ENCODE assay signal across 16 cellular contexts in genomic region chr15:70792171-70792573, GRCh38. TPM values are rescaled to one million over a fixed set of nuclear protein-coding genes. Genes with fewer than 3 reads are reported as not detected.
A peak's percentile ranks its signal among the peaks of the same experiment; 100 is the strongest.
DNase-seq lines count a peak whose midpoint lies in the region; ATAC-seq, FAIRE-seq and TF ChIP-seq lines count a peak whose summit lies in the region.
"Had no signal": no experiment of that assay in that cellular context is flagged by ENCODE, and none has a peak within 500 bp of the region (broad histone marks: within the 10 kb centered on the region; RNA-seq: fewer than 3 reads in every experiment).

No MANE protein-coding gene starts in this region.

- peak overlapping the region; percentile 69 for H3K27ac ChIP-seq in AG04450 (ENCODE audit: low read depth, low read length)
- H3K27ac ChIP-seq: hepatocyte, VCaP had no signal

- H3K27me3 ChIP-seq in AG04450 (ENCODE audit: control insufficient read depth, insufficient read depth, low read length) = no peaks in the 10 kb centered on the region
- H3K27me3 ChIP-seq: hepatocyte had no signal

- CTCF ChIA-PET in AG04450 (lab: Charles Lee) = no interaction called here

- in situ Hi-C loops in KBM-7 (cut with MboI; ENCODE audit: low pct_unique_long_range_greater_than_20kb, low sequenced_read_pairs) = no loop called here

- no peak overlapping the region for H3K4me3 ChIP-seq in AG04450 (ENCODE audit: low read depth, low read length)
- H3K4me3 ChIP-seq: hepatocyte, lung had no signal

- no peak for TF ChIP-seq CTCF in AG04450 (IDR thresholded peaks at IDR 0.05; ENCODE audit: low read depth, low read length)

- no peak for FAIRE-seq in GM12891 (lab: Jason Lieb, UNC)

- no peak for ATAC-seq in HG03457 (IDR thresholded peaks at IDR 0.05; ENCODE audit: unreplicated experiment)

- TF ChIP-seq POLR2A in GM12891 (IDR thresholded peaks at IDR 0.05; ENCODE audit: low read depth, low read length) = no peak

- no peaks in the 10 kb centered on the region; the same call in 1 of the 2 replicates for H3K9me3 ChIP-seq in AG04450 (ENCODE audit: control insufficient read depth, insufficient read depth, low read length)

- DNase-seq in AG04450 (ENCODE audit: low read depth, low spot score) (no peak), KBM-7 (peak; percentile 15), amniotic stem cell (lab: John Stamatoyannopoulos, UW) (peak; percentile 68), glomerular visceral epithelial cell (ENCODE audit: extremely low spot score) (peak; percentile 49), midbrain (lab: John Stamatoyannopoulos, UW) (no peak), GM12891 (ENCODE audit: insufficient read length, low spot score) (no peak), NCI-H1092 (lab: John Stamatoyannopoulos, UW) (no peak)
- DNase-seq: activated naive CD8-positive, alpha-beta T cell treated with anti-CD3 and anti-CD28 coated beads, Interleukin-2, amount 10 ng/mL, durations not matched to agents 7 days and 5 days; AML-193; MM.1S; NCI-H446; stimulated activated CD4-positive, alpha-beta T cell treated with anti-CD3 and anti-CD28 coated beads, Interleukin-15, amount 100 ng/mL, for 24 hours had no signal

- POLR2A ChIA-PET in AG04450 (lab: Yijun Ruan, JAX) = no interaction called here

TF ChIP-seq in GM12891, 5 proteins besides CTCF, POLR2A, EP300 and RAD21:
- no peak for TF ChIP-seq SPI1 (IDR thresholded peaks at IDR 0.05; ENCODE audit: low read depth, low read length)
- no peak for TF ChIP-seq POU2F2 (IDR thresholded peaks at IDR 0.05; ENCODE audit: low read depth, low read length)
- no peak for TF ChIP-seq PAX5 (IDR thresholded peaks at IDR 0.05; ENCODE audit: insufficient read depth, low read length, severe bottlenecking)
- TF ChIP-seq POLR2AphosphoS5 (IDR thresholded peaks at IDR 0.05; ENCODE audit: low read depth, low read length) = no peak
- TF ChIP-seq TAF1 (IDR thresholded peaks at IDR 0.05; ENCODE audit: low read depth, low read length) = no peak
TF ChIP-seq in GM12891: peak in this region for 0.

RNA-seq across cellular contexts. Expression of gene UACA, which starts 28.8 kb away (rescaled TPM):
- polyA plus RNA-seq in AG04450 (2011; rRNA removed) = 133 and 134 TPM in 2 replicates
- polyA minus RNA-seq in AG04450 (2011; rRNA and poly(A)+ RNA removed) = 462 and 501 TPM in 2 replicates
- 0.44 TPM for polyA plus RNA-seq in GM12891 (2012; ENCODE audit: low read depth, missing spikeins)

Comparison
In these comparisons a context has a peak if more than half of its experiments do, and no peak if none do; other contexts are left out.
1. DNase-seq: peak in KBM-7 (single experiment), amniotic stem cell (single experiment) and glomerular visceral epithelial cell (single experiment); none in AG04450 (single experiment), midbrain (single experiment), GM12891 (single experiment) and NCI-H1092 (single experiment).